In the genomic region with DNA sequence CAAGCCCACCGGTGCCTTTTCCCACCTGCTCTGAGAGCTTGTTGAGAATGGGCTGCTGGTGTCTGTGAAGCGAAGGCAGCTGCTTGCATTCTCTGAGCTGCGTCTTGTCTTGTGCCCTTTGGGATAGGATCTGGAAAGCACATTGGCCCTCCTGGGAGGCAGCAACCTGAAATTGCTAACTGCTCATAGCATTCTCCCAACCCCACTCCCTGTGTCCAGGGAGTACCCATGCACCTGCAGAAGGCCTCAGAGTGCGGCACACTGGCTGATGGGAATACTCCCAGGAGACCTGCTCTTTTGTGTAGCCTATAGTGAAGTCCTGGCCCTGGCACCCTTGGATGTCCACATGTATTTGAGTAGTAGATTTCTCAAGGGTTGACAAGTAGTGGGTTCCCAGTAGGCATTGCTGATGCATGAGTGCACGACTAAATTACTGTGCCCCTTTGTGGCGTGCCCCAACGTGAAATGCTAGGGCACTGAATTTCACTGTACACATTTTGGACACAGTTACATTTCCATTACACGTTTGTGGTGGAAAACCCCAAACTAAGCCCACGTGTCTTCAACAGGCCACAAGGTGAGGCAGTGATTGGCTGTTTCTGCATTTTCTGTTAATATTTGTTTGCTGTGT, we compare ENCODE assay signal across 1 cellular context.
TF ChIP-seq lines count a peak whose summit lies in the region.

No MANE protein-coding gene starts in this region.

TF ChIP-seq in IMR-90, 13 proteins besides CTCF, POLR2A, EP300 and RAD21:
- TF ChIP-seq CHD1 (IDR thresholded peaks at IDR 0.05; ENCODE audit: low read depth, low read length) (no peak), RFX5 (IDR thresholded peaks at IDR 0.05; ENCODE audit: low read depth, low read length) (no peak), BHLHE40 (IDR thresholded peaks at IDR 0.05; ENCODE audit: low read depth, low read length) (no peak), SMC3 (IDR thresholded peaks at IDR 0.05; ENCODE audit: low read depth, low read length) (no peak), CEBPB (IDR thresholded peaks at IDR 0.05; ENCODE audit: low read depth, low read length) (no peak), FOS (IDR thresholded peaks at IDR 0.05; ENCODE audit: low read depth, low read length) (no peak), NFE2L2 (IDR thresholded peaks at IDR 0.05; ENCODE audit: low read depth, low read length) (no peak)
- TF ChIP-seq, protein P1, sequence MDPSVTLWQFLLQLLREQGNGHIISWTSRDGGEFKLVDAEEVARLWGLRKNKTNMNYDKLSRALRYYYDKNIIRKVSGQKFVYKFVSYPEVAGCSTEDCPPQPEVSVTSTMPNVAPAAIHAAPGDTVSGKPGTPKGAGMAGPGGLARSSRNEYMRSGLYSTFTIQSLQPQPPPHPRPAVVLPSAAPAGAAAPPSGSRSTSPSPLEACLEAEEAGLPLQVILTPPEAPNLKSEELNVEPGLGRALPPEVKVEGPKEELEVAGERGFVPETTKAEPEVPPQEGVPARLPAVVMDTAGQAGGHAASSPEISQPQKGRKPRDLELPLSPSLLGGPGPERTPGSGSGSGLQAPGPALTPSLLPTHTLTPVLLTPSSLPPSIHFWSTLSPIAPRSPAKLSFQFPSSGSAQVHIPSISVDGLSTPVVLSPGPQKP (IDR thresholded peaks at IDR 0.05; ENCODE audit: borderline replicate concordance, low read depth, low read length): no peak
